21 cellular contexts compared by ENCODE assay signal in genomic region chr1:223759273-223759672, GRCh38. TPM values are rescaled to one million over a fixed set of nuclear protein-coding genes. Genes with fewer than 3 reads are reported as not detected.
A peak's percentile ranks its signal among the peaks of the same experiment; 100 is the strongest.
DNase-seq lines count a peak whose midpoint lies in the region; ATAC-seq and TF ChIP-seq lines count a peak whose summit lies in the region.
"Had no signal": no experiment of that assay in that cellular context is flagged by ENCODE, and none has a peak within 500 bp of the region (broad histone marks: within the 10 kb centered on the region; RNA-seq: fewer than 3 reads in every experiment).

No MANE protein-coding gene starts in this region.

- H3K27ac ChIP-seq in 22Rv1: no peak overlapping the region
- H3K27ac ChIP-seq: hepatocyte, parathyroid adenoma, sigmoid colon, tibial nerve had no signal

- no peaks in the 10 kb centered on the region for H3K9me3 Mint-ChIP-seq in chondrocyte (ENCODE audit: low read depth)
- H3K9me3 Mint-ChIP-seq: activated naive CD4-positive, alpha-beta T cell treated with anti-CD3 and anti-CD28 coated beads, Interleukin-2, amount 50 U/mL, for 24 hours; naive thymus-derived CD4-positive, alpha-beta T cell had no signal

- no peak overlapping the region for H3K4me3 Mint-ChIP-seq in chondrocyte (ENCODE audit: unreplicated experiment)
- H3K4me3 Mint-ChIP-seq: activated naive CD4-positive, alpha-beta T cell treated with anti-CD3 and anti-CD28 coated beads, Interleukin-2, amount 50 U/mL, for 24 hours; naive thymus-derived CD4-positive, alpha-beta T cell had no signal

- no peaks in the 10 kb centered on the region for H3K27me3 Mint-ChIP-seq in chondrocyte (ENCODE audit: low read depth)
- H3K27me3 Mint-ChIP-seq: activated naive CD4-positive, alpha-beta T cell treated with anti-CD3 and anti-CD28 coated beads, Interleukin-2, amount 50 U/mL, for 24 hours; naive thymus-derived CD4-positive, alpha-beta T cell had no signal

- no peak overlapping the region for H3K27ac Mint-ChIP-seq in chondrocyte (ENCODE audit: unreplicated experiment)
- H3K27ac Mint-ChIP-seq: activated naive CD4-positive, alpha-beta T cell treated with anti-CD3 and anti-CD28 coated beads, Interleukin-2, amount 50 U/mL, for 24 hours had no signal

- 0 out of 2 replicates have a peak, but pooled peaks have one; percentile 4 for TF ChIP-seq CTCF in 22Rv1 (IDR thresholded peaks at IDR 0.05)
- peak; percentile 20 for TF ChIP-seq CTCF in chondrocyte (IDR thresholded peaks at IDR 0.05)

- DNase-seq in DMS53 (lab: John Stamatoyannopoulos, UW) (peak; percentile 45), NCI-H2107 (lab: John Stamatoyannopoulos, UW) (peak; percentile 17), chondrocyte (ENCODE audit: low spot score) (peak; percentile 70), NCI-H1105 treated with DMSO at 0.1 percent for 48 hours (lab: John Stamatoyannopoulos, UW) (no peak), NCI-H510A treated with DMSO at 0.1 percent for 48 hours (lab: John Stamatoyannopoulos, UW) (no peak)
- DNase-seq in stimulated activated CD4-positive, alpha-beta T cell treated with anti-CD3 and anti-CD28 coated beads, Interleukin-4, amount 100 ng/mL, for 1 hour: no peak
- DNase-seq: kidney glomerular epithelial cell; mesenchymal stem cell; naive thymus-derived CD4-positive, alpha-beta T cell; NCI-H187 treated with DMSO at 0.1 percent for 48 hours; NCI-H446; stimulated activated naive CD8-positive, alpha-beta T cell treated with anti-CD3 and anti-CD28 coated beads, Interleukin-15, Interleukin-2, amounts not matched to agents 100 U/mL and 50 U/mL, for 24 hours; T-helper 1 cell had no signal

- peaks cover 11% of the 10 kb centered on the region for H3K4me1 Mint-ChIP-seq in chondrocyte (ENCODE audit: low read depth)
- H3K4me1 Mint-ChIP-seq: activated naive CD4-positive, alpha-beta T cell treated with anti-CD3 and anti-CD28 coated beads, Interleukin-2, amount 50 U/mL, for 24 hours; naive thymus-derived CD4-positive, alpha-beta T cell had no signal

- H3K36me3 Mint-ChIP-seq in chondrocyte (ENCODE audit: low read depth): peaks cover 36% of the 10 kb centered on the region

- ATAC-seq in GM18907 (IDR thresholded peaks at IDR 0.05; ENCODE audit: unreplicated experiment): no peak
- ATAC-seq: naive thymus-derived CD4-positive, alpha-beta T cell; Right ventricle myocardium inferior; stimulated activated naive CD8-positive, alpha-beta T cell treated with anti-CD3 and anti-CD28 coated beads, Interleukin-15, Interleukin-2, amounts not matched to agents 100 U/mL and 50 U/mL, for 24 hours had no signal

RNA-seq across cellular contexts. Expression of gene CAPN2, which starts 46.9 kb away (rescaled TPM):
- 202 to 241 TPM (median 238 TPM) in 3 replicates for total RNA-seq in chondrocyte

Comparison
In these comparisons a context has a peak if more than half of its experiments do, and no peak if none do; other contexts are left out.
1. DNase-seq: peak in DMS53 (single experiment), NCI-H2107 (single experiment) and chondrocyte (single experiment); none in NCI-H1105 treated with DMSO at 0.1 percent for 48 hours (single experiment), stimulated activated CD4-positive, alpha-beta T cell treated with anti-CD3 and anti-CD28 coated beads, Interleukin-4, amount 100 ng/mL, for 1 hour (single experiment) and NCI-H510A treated with DMSO at 0.1 percent for 48 hours (single experiment).